ENCODE assay signal across 8 cellular contexts in the genomic region with DNA sequence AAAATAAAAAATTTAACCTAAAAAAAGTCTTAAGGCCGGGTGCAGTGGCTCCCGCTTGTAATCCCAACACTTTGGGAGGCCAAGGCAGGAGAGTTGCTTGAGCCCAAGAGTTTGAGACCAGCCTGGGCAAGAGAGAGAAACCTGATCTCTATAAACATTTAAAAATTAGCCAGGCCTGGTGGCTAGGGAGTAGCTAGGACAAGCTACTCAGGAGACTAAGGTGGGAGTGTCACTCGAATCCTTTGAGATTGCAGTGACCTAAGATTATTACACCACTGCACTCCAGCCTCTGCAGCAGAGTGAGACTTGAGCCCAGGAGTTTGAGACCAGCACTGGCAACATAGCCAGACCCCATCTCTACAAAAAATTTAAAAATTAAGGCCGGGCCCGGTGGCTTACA. TPM values are rescaled to one million over a fixed set of nuclear protein-coding genes. Genes with fewer than 3 reads are reported as not detected.
DNase-seq lines count a peak whose midpoint lies in the region; ATAC-seq and TF ChIP-seq lines count a peak whose summit lies in the region.

No MANE protein-coding gene starts in this region.

- H3K4me1 ChIP-seq in SJSA1 (replicated peaks): peaks cover 23% of the 10 kb centered on the region

- CTCF ChIA-PET in GM10248 (lab: Yijun Ruan, JAX): interaction anchor here (1.0 to 6.3 kb wide), 3 partner anchors 16 to 47 kb away, joined by 3 to 124 read pairs (median 3); a partner anchor contains a TSS

- no peaks in the 10 kb centered on the region for H3K27me3 ChIP-seq in SJSA1 (replicated peaks)

- no peak for ATAC-seq in HG03097 (IDR thresholded peaks at IDR 0.05; ENCODE audit: low FRiP score, unreplicated experiment)

- TF ChIP-seq CTCF in GM12875 (IDR thresholded peaks at IDR 0.05; ENCODE audit: borderline replicate concordance, insufficient read depth, low read depth, low read length): no peak
- no peak for TF ChIP-seq CTCF in retinal pigment epithelial cell (conservative IDR thresholded peaks at IDR 0.05; ENCODE audit: low read depth, low read length)
- no peak for TF ChIP-seq CTCF in GM10248 (IDR thresholded peaks at IDR 0.05; ENCODE audit: control extremely low read depth, extremely low read depth, low read depth, missing control alignments)

- H3K4me3 ChIP-seq in GM12875 (ENCODE audit: low read depth, low read length): peak overlapping the region; percentile 64
- H3K4me3 ChIP-seq in SJSA1: peak overlapping the region; percentile 79
- H3K4me3 ChIP-seq in retinal pigment epithelial cell (ENCODE audit: low read length): peak overlapping the region; percentile 71

- no peak overlapping the region for H3K27ac ChIP-seq in SJSA1

- peaks cover 76% of the 10 kb centered on the region for H3K36me3 ChIP-seq in SJSA1

- no peak for DNase-seq in SJSA1 (ENCODE audit: low read depth in 1 of 2, low spot score in 2 of 2)
- peak; percentile 17 for DNase-seq in fibroblast of peridontal ligament (ENCODE audit: extremely low read depth)
- no peak for DNase-seq in retinal pigment epithelial cell (ENCODE audit: low read depth)
- no peak for DNase-seq in GM19240 (ENCODE audit: insufficient read length, low spot score)
- DNase-seq in NCI-H510A treated with DMSO at 0.1 percent for 48 hours (lab: John Stamatoyannopoulos, UW): no peak
- no peak for DNase-seq in GM10248 (ENCODE audit: extremely low spot score)

- H3K9me3 ChIP-seq in SJSA1 (replicated peaks): no peaks in the 10 kb centered on the region

- POLR2A ChIA-PET in GM10248 (lab: Yijun Ruan, JAX): interaction anchor here (1.0 kb wide), 1 partner anchor 40 kb away, joined by 3 read pairs; no protein-coding TSS in a partner anchor

RNA-seq across cellular contexts. Expression of a gene that starts 1.1 kb away (rescaled TPM):
- total RNA-seq in SJSA1 (2014; rRNA removed; shearing (Covaris generic)): 6.0 and 10.7 TPM in 2 replicates

RNA-seq across cellular contexts. Expression of a gene that starts 42.6 kb away (rescaled TPM):
- 16.4 and 17.4 TPM in 2 replicates for total RNA-seq in SJSA1 (2014; rRNA removed; shearing (Covaris generic))

RNA-seq across cellular contexts. Expression of a gene that starts 46.9 kb away (rescaled TPM):
- 147 and 162 TPM in 2 replicates for total RNA-seq in SJSA1 (2014; rRNA removed; shearing (Covaris generic))

RNA-seq across cellular contexts. Expression of a gene that starts 52.9 kb away (rescaled TPM):
- total RNA-seq in SJSA1 (2014; rRNA removed; shearing (Covaris generic)): 3.3 and 10.7 TPM in 2 replicates
